1 cellular context compared by ENCODE assay signal in the genomic region with DNA sequence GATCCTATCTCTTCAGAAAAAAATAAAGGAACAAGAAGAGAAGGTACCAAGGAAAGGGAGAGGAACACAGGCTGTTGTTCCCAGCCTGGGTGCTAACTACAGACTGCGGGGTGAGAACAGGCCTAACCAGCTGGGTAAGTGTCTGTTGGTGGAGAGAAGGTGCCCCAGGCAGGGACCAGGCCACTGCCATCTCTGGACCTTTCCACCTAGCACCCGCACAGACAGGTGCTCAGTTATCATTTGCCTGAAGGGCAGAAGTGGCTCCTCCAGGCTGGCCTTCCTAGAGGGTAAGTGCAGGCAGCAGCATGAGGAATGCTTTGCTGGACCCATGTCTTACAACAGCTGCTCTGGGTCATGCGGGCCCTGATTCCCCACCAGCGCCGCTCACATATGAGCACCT.
TF ChIP-seq lines count a peak whose summit lies in the region.

No MANE protein-coding gene starts in this region.

TF ChIP-seq in SK-N-SH, 30 proteins besides CTCF, POLR2A, EP300 and RAD21 (continued from another document):
- TF ChIP-seq, protein P1, sequence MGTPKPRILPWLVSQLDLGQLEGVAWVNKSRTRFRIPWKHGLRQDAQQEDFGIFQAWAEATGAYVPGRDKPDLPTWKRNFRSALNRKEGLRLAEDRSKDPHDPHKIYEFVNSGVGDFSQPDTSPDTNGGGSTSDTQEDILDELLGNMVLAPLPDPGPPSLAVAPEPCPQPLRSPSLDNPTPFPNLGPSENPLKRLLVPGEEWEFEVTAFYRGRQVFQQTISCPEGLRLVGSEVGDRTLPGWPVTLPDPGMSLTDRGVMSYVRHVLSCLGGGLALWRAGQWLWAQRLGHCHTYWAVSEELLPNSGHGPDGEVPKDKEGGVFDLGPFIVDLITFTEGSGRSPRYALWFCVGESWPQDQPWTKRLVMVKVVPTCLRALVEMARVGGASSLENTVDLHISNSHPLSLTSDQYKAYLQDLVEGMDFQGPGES (IDR thresholded peaks at IDR 0.05; ENCODE audit: low read depth, low read length), result no peak
- TF ChIP-seq TAF1 (IDR thresholded peaks at IDR 0.05; ENCODE audit: borderline replicate concordance, low read depth, low read length) (no peak), GABPA (IDR thresholded peaks at IDR 0.05; ENCODE audit: low read depth) (no peak), TCF12 (IDR thresholded peaks at IDR 0.05) (no peak), TEAD4 (IDR thresholded peaks at IDR 0.05; ENCODE audit: borderline replicate concordance, insufficient read depth) (no peak), EZH2phosphoT487 (IDR thresholded peaks at IDR 0.05; ENCODE audit: borderline replicate concordance, low read depth) (no peak), RFX5 (IDR thresholded peaks at IDR 0.05; ENCODE audit: low read length) (no peak), NFIC (IDR thresholded peaks at IDR 0.05; ENCODE audit: borderline replicate concordance) (no peak), FOSL2 (IDR thresholded peaks at IDR 0.05; ENCODE audit: borderline replicate concordance, low read depth) (no peak)
- TF ChIP-seq, protein P2, sequence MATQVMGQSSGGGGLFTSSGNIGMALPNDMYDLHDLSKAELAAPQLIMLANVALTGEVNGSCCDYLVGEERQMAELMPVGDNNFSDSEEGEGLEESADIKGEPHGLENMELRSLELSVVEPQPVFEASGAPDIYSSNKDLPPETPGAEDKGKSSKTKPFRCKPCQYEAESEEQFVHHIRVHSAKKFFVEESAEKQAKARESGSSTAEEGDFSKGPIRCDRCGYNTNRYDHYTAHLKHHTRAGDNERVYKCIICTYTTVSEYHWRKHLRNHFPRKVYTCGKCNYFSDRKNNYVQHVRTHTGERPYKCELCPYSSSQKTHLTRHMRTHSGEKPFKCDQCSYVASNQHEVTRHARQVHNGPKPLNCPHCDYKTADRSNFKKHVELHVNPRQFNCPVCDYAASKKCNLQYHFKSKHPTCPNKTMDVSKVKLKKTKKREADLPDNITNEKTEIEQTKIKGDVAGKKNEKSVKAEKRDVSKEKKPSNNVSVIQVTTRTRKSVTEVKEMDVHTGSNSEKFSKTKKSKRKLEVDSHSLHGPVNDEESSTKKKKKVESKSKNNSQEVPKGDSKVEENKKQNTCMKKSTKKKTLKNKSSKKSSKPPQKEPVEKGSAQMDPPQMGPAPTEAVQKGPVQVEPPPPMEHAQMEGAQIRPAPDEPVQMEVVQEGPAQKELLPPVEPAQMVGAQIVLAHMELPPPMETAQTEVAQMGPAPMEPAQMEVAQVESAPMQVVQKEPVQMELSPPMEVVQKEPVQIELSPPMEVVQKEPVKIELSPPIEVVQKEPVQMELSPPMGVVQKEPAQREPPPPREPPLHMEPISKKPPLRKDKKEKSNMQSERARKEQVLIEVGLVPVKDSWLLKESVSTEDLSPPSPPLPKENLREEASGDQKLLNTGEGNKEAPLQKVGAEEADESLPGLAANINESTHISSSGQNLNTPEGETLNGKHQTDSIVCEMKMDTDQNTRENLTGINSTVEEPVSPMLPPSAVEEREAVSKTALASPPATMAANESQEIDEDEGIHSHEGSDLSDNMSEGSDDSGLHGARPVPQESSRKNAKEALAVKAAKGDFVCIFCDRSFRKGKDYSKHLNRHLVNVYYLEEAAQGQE (IDR thresholded peaks at IDR 0.05; ENCODE audit: low read depth, low read length), result no peak
- TF ChIP-seq, protein P3, sequence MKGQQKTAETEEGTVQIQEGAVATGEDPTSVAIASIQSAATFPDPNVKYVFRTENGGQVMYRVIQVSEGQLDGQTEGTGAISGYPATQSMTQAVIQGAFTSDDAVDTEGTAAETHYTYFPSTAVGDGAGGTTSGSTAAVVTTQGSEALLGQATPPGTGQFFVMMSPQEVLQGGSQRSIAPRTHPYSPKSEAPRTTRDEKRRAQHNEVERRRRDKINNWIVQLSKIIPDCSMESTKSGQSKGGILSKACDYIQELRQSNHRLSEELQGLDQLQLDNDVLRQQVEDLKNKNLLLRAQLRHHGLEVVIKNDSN (IDR thresholded peaks at IDR 0.05; ENCODE audit: borderline replicate concordance, low read depth), result no peak
TF ChIP-seq in SK-N-SH: peak in this region for 0.
